Comparison of ENCODE assay signal across 39 cellular contexts in genomic region chr20:35059612-35060011, GRCh38.
"Had no signal": no experiment of that assay in that cellular context is flagged by ENCODE, and none has a peak within 500 bp of the region (broad histone marks: within the 10 kb centered on the region; RNA-seq: fewer than 3 reads in every experiment).

No MANE protein-coding gene starts in this region.

- H3K27me3 ChIP-seq: adrenal gland, ascending aorta, body of pancreas, brain microvascular endothelial cell, breast epithelium, cardiac muscle cell had no signal

- ATAC-seq: activated naive CD8-positive, alpha-beta T cell treated with anti-CD3 and anti-CD28 coated beads, Interleukin-2, amount 50 U/mL, for 24 hours; activated T-cell treated with anti-CD3 and anti-CD28 coated beads, Interleukin-2, amount 50 U/mL, for 4 hours; activated T-cell treated with anti-CD3 and anti-CD28 coated beads, Interleukin-2, amount 50 U/mL, for 72 hours; activated T-helper 17 cell treated with anti-CD3 and anti-CD28 coated beads, Interleukin-2, amount 50 U/mL, for 72 hours; body of pancreas had no signal

- FAIRE-seq: astrocyte, bronchial epithelial cell had no signal

- DNase-seq: activated effector memory CD4-positive, alpha-beta T cell treated with anti-CD3 and anti-CD28 coated beads, Interleukin-2, amount 50 U/mL, for 16 hours; activated effector memory CD4-positive, alpha-beta T cell treated with Interleukin-2 at 50 U/mL for 16 hours; activated gamma-delta T cell; activated gamma-delta T cell treated with Interleukin-2 at 50 U/mL for 16 hours; activated naive CD4-positive, alpha-beta T cell; activated naive CD4-positive, alpha-beta T cell treated with anti-CD3 and anti-CD28 coated beads for 36 hours; activated naive CD4-positive, alpha-beta T cell treated with anti-CD3 and anti-CD28 coated beads, Interleukin-2, amount 10 ng/mL, durations not matched to agents 7 days and 5 days; activated naive CD4-positive, alpha-beta T cell treated with anti-CD3 and anti-CD28 coated beads, Interleukin-2, amount 50 U/mL, for 16 hours; activated naive CD4-positive, alpha-beta T cell treated with Interleukin-2 at 50 U/mL for 16 hours; activated naive CD8-positive, alpha-beta T cell treated with anti-CD3 and anti-CD28 coated beads for 36 hours; activated naive CD8-positive, alpha-beta T cell treated with anti-CD3 and anti-CD28 coated beads, Interleukin-2, amount 10 ng/mL, durations not matched to agents 7 days and 5 days; activated naive CD8-positive, alpha-beta T cell treated with anti-CD3 and anti-CD28 coated beads, Interleukin-2, amount 50 U/mL, for 24 hours; activated T-cell treated with anti-CD3 and anti-CD28 coated beads, Interleukin-2, amount 50 U/mL, for 1 hour; activated T-cell treated with anti-CD3 and anti-CD28 coated beads, Interleukin-2, amount 50 U/mL, for 24 hours; activated T-cell treated with anti-CD3 and anti-CD28 coated beads, Interleukin-2, amount 50 U/mL, for 4 hours; activated T-cell treated with anti-CD3 and anti-CD28 coated beads, Interleukin-2, amount 50 U/mL, for 48 hours; activated T-cell treated with anti-CD3 and anti-CD28 coated beads, Interleukin-2, amount 50 U/mL, for 72 hours; adrenal gland; amniotic stem cell; amygdala; anterior cingulate cortex; aorta; body of pancreas; brain microvascular endothelial cell; caudate nucleus; central memory CD4-positive, alpha-beta T cell; cerebellar nuclear complex had no signal

- H3K9me3 Mint-ChIP-seq: activated naive CD4-positive, alpha-beta T cell treated with anti-CD3 and anti-CD28 coated beads for 36 hours; activated naive CD4-positive, alpha-beta T cell treated with anti-CD3 and anti-CD28 coated beads, Interleukin-2, amount 10 ng/mL, durations not matched to agents 7 days and 5 days; activated naive CD4-positive, alpha-beta T cell treated with anti-CD3 and anti-CD28 coated beads, Interleukin-2, amount 50 U/mL, for 24 hours; activated naive CD8-positive, alpha-beta T cell treated with anti-CD3 and anti-CD28 coated beads for 36 hours; activated naive CD8-positive, alpha-beta T cell treated with anti-CD3 and anti-CD28 coated beads, Interleukin-2, amount 50 U/mL, for 24 hours; activated T-cell treated with anti-CD3 and anti-CD28 coated beads, Interleukin-2, amount 50 U/mL, for 24 hours; activated T-cell treated with anti-CD3 and anti-CD28 coated beads, Interleukin-2, amount 50 U/mL, for 4 hours; activated T-cell treated with anti-CD3 and anti-CD28 coated beads, Interleukin-2, amount 50 U/mL, for 72 hours; activated T-helper 17 cell treated with anti-CD3 and anti-CD28 coated beads, Interleukin-2, amount 50 U/mL, for 72 hours; central memory CD8-positive, alpha-beta T cell had no signal

- H3K4me3 Mint-ChIP-seq: activated naive CD4-positive, alpha-beta T cell treated with anti-CD3 and anti-CD28 coated beads for 36 hours; activated naive CD4-positive, alpha-beta T cell treated with anti-CD3 and anti-CD28 coated beads, Interleukin-2, amount 10 ng/mL, durations not matched to agents 7 days and 5 days; activated naive CD4-positive, alpha-beta T cell treated with anti-CD3 and anti-CD28 coated beads, Interleukin-2, amount 50 U/mL, for 24 hours; activated naive CD8-positive, alpha-beta T cell; activated naive CD8-positive, alpha-beta T cell treated with anti-CD3 and anti-CD28 coated beads for 36 hours; activated naive CD8-positive, alpha-beta T cell treated with anti-CD3 and anti-CD28 coated beads, Interleukin-2, amount 10 ng/mL, durations not matched to agents 7 days and 5 days; activated naive CD8-positive, alpha-beta T cell treated with anti-CD3 and anti-CD28 coated beads, Interleukin-2, amount 50 U/mL, for 24 hours; activated T-cell treated with anti-CD3 and anti-CD28 coated beads, Interleukin-2, amount 50 U/mL, for 24 hours; activated T-cell treated with anti-CD3 and anti-CD28 coated beads, Interleukin-2, amount 50 U/mL, for 4 hours; activated T-cell treated with anti-CD3 and anti-CD28 coated beads, Interleukin-2, amount 50 U/mL, for 72 hours; activated T-helper 1 cell treated with anti-CD3 and anti-CD28 coated beads, Interleukin-12 subunit alpha, Interleukin-12 subunit beta, Interleukin-2, Interleukin-4 antibody, amounts not matched to agents 30 ng/mL and 10 ng/mL and 1 ng/mL, durations not matched to agents 14 hours and 24 hours and 36 hours; activated T-helper 17 cell treated with anti-CD3 and anti-CD28 coated beads, Interleukin-2, amount 50 U/mL, for 72 hours; brain; central memory CD8-positive, alpha-beta T cell had no signal

- H3K4me1 ChIP-seq: breast epithelium had no signal

- H3K9me3 ChIP-seq: adrenal gland, ascending aorta, body of pancreas, breast epithelium had no signal

- H3K27ac ChIP-seq: adrenal gland, ascending aorta, body of pancreas, brain microvascular endothelial cell, breast epithelium, cardiac muscle cell had no signal

- H3K27ac Mint-ChIP-seq: activated naive CD4-positive, alpha-beta T cell treated with anti-CD3 and anti-CD28 coated beads for 36 hours; activated naive CD4-positive, alpha-beta T cell treated with anti-CD3 and anti-CD28 coated beads, Interleukin-2, amount 10 ng/mL, durations not matched to agents 7 days and 5 days; activated naive CD4-positive, alpha-beta T cell treated with anti-CD3 and anti-CD28 coated beads, Interleukin-2, amount 50 U/mL, for 24 hours; activated naive CD8-positive, alpha-beta T cell treated with anti-CD3 and anti-CD28 coated beads, Interleukin-2, amount 10 ng/mL, durations not matched to agents 7 days and 5 days; activated naive CD8-positive, alpha-beta T cell treated with anti-CD3 and anti-CD28 coated beads, Interleukin-2, amount 50 U/mL, for 24 hours; activated T-helper 1 cell treated with anti-CD3 and anti-CD28 coated beads, Interleukin-12 subunit alpha, Interleukin-12 subunit beta, Interleukin-2, Interleukin-4 antibody, amounts not matched to agents 30 ng/mL and 10 ng/mL and 1 ng/mL, durations not matched to agents 14 hours and 24 hours and 36 hours; activated T-helper 17 cell treated with anti-CD3 and anti-CD28 coated beads, Interleukin-2, amount 50 U/mL, for 72 hours; activated T-helper 2 cell treated with anti-CD3 and anti-CD28 coated beads, Interferon-gamma antibody, Interleukin-2, Interleukin-4, amounts not matched to agents 10 μg/mL and 5 μg/mL and 100 μg/mL, durations not matched to agents 14 hours and 24 hours and 36 hours; brain had no signal

- H3K36me3 ChIP-seq: ascending aorta, breast epithelium, cardiac muscle cell had no signal

- H3K4me3 ChIP-seq: adrenal gland, ascending aorta, body of pancreas, breast epithelium, cardiac muscle cell had no signal

- H3K27me3 Mint-ChIP-seq: activated naive CD4-positive, alpha-beta T cell treated with anti-CD3 and anti-CD28 coated beads, Interleukin-2, amount 10 ng/mL, durations not matched to agents 7 days and 5 days; activated naive CD4-positive, alpha-beta T cell treated with anti-CD3 and anti-CD28 coated beads, Interleukin-2, amount 50 U/mL, for 24 hours; activated naive CD8-positive, alpha-beta T cell; activated naive CD8-positive, alpha-beta T cell treated with anti-CD3 and anti-CD28 coated beads for 36 hours; activated naive CD8-positive, alpha-beta T cell treated with anti-CD3 and anti-CD28 coated beads, Interleukin-2, amount 10 ng/mL, durations not matched to agents 7 days and 5 days; activated naive CD8-positive, alpha-beta T cell treated with anti-CD3 and anti-CD28 coated beads, Interleukin-2, amount 50 U/mL, for 24 hours; activated T-cell treated with anti-CD3 and anti-CD28 coated beads, Interleukin-2, amount 50 U/mL, for 24 hours; activated T-helper 17 cell treated with anti-CD3 and anti-CD28 coated beads, Interleukin-2, amount 50 U/mL, for 72 hours; brain; central memory CD8-positive, alpha-beta T cell had no signal
